Comparison of ENCODE assay signal across 20 cellular contexts in the genomic region with DNA sequence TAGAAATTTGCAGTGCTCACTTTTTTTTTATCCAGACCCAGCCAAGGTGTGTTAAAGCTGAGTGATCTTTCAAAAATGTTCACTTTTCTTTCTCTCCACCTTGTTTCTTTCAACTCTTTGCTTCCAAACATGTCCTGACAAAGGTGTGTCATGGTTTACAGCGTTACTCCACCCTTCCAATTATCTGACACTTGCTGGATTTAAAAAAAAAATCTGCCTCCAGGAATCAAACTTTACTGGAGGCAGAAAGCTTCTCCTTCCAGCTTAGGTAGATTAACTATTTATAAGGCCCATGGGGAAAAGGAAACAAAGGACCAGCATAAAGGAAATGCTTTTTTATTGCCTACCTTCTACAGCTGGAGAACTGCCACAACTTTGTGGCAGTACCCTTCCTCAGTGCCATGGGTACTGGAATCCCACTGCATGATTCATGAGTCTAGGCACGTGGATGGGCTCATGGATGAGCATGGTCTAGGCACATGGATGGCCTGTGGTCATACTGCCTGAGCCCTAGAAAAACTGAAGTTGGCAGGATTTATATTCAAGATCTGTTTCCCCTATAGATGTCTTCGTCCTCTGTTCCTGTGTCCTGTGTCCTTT. TPM values are rescaled to one million over a fixed set of nuclear protein-coding genes. Genes with fewer than 3 reads are reported as not detected.
A peak's percentile ranks its signal among the peaks of the same experiment; 100 is the strongest.
DNase-seq lines count a peak whose midpoint lies in the region; ATAC-seq and FAIRE-seq lines count a peak whose summit lies in the region.
"Had no signal": no experiment of that assay in that cellular context is flagged by ENCODE, and none has a peak within 500 bp of the region (broad histone marks: within the 10 kb centered on the region; RNA-seq: fewer than 3 reads in every experiment).

A gene (minus strand): TSS at position 80 of the 600 bp plus-strand sequence. CDS start 5,207 bp downstream, outside the sequence.

- peak; percentile 7 for DNase-seq in Daoy (ENCODE audit: low read depth)
- peak; percentile 40 for DNase-seq in RCC 7860 (ENCODE audit: low spot score)
- no peak for DNase-seq in NCI-H2107 (lab: John Stamatoyannopoulos, UW)
- DNase-seq in NCI-H1417 (lab: John Stamatoyannopoulos, UW), result no peak
- DNase-seq: activated CD4-positive, alpha-beta T cell treated with anti-CD3 and anti-CD28 coated beads, Interleukin-2, amount 10 ng/mL, durations not matched to agents 24 days and 14 days; activated CD8-positive, alpha-beta memory T cell treated with anti-CD3 and anti-CD28 coated beads, Interleukin-2, amount 50 U/mL, for 48 hours; CD4-positive, alpha-beta T cell; EL; IMR-90; NCI-H2081; NCI-H526 treated with DMSO at 0.1 percent for 48 hours; stimulated activated naive B cell treated with anti-CD40 and anti-IgM and Interleukin-4, amounts not matched to agents 10 μg/mL and 1 μg/mL and 100 μg/mL, for 72 hours; upper lobe of right lung had no signal

- peak; percentile 33 for FAIRE-seq in RCC 7860 (lab: Jason Lieb, UNC)
- FAIRE-seq: islet of Langerhans had no signal

- peak within 1 kb of the TSS in 19 of 21 experiments; percentile 11 to 87 (median 72) for H3K27ac ChIP-seq in skin epidermis
- H3K27ac ChIP-seq: ascending aorta, upper lobe of right lung had no signal

- ATAC-seq in esophagus mucosa (peak; percentile 60), HG02885 (IDR thresholded peaks at IDR 0.05; ENCODE audit: poor library complexity, unreplicated experiment) (no peak), GM19328 (IDR thresholded peaks at IDR 0.05; ENCODE audit: unreplicated experiment) (no peak)
- ATAC-seq: natural killer cell treated with Interleukin-12 subunit alpha and Interleukin-12 subunit beta and Interleukin-15 and Interleukin-18, amount 100 ng/mL, for 72 hours; stimulated activated naive B cell treated with anti-CD40 and anti-IgM and Interleukin-4, amounts not matched to agents 10 μg/mL and 1 μg/mL and 100 μg/mL, for 72 hours; upper lobe of right lung had no signal

- peak within 1 kb of the TSS in 6 of 7 experiments; percentile 6 to 35 (median 20) for H3K4me3 ChIP-seq in skin epidermis
- H3K4me3 ChIP-seq: ascending aorta, upper lobe of right lung had no signal

RNA-seq across cellular contexts. Expression of the gene that starts here (rescaled TPM):
- total RNA-seq in Daoy (2014; rRNA removed; shearing (Covaris generic)), result 0.06 and 0.23 TPM in 2 replicates
- total RNA-seq in esophagus mucosa, result 204 TPM
- total RNA-seq: activated CD4-positive, alpha-beta T cell treated with anti-CD3 and anti-CD28 coated beads, Interleukin-2, amount 10 ng/mL, durations not matched to agents 24 days and 14 days; CD4-positive, alpha-beta T cell; natural killer cell treated with Interleukin-12 subunit alpha and Interleukin-12 subunit beta and Interleukin-15 and Interleukin-18, amount 100 ng/mL, for 72 hours had no signal

Comparison
In these comparisons a context has a peak if more than half of its experiments do, and no peak if none do; other contexts are left out.
1. RNA of the gene that starts here (total RNA-seq): 204 TPM in esophagus mucosa (single experiment); 0.06 to 0.23 TPM in Daoy; every median in the first group is over 100 times any median in the second.
2. Peak in DNase-seq in Daoy; RNA of the gene not detected or under 1 TPM.